1 cellular context compared by ENCODE assay signal in the genomic region with DNA sequence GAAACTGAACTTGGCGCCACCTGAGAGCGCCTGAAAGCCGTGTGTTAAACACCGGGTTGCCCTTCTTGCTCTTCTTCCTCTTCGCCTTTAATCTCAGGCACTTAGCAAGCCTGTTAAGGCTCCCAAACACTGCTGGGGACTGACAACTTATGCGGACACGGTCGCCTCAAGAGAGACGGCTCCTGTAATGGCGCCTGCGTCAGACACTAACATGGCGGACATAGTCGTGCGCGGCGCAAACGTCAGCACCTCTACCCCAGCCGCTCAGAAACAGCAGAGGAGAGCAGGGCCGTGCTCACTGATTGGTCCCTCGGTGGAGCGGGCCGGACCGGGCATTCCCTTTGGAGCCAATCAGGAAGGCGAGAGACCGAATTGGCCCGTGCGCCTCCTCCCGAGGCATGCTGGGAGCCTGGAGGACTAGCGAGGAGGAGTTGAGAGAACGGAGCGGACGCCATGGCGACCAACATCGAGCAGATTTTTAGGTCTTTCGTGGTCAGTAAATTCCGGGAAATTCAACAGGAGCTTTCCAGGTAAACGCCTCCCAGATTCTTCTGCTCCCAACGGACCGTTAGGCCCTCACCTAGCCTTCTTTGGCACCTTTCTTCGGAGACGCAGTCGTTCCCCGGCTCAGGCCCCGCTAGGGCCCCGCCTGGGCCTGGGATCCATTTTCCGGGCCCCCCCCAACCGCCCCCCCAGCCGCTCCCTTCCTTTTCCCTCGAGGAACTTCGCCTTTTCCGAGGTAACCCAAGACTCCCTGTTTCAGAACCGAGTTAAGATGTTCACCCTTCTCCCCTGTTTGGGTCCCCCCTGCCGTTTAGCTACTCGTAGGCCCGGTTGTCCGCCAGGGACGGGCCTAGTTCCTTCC.
A peak's percentile ranks its signal among the peaks of the same experiment; 100 is the strongest.
TF ChIP-seq lines count a peak whose summit lies in the region.

A gene with protein sequence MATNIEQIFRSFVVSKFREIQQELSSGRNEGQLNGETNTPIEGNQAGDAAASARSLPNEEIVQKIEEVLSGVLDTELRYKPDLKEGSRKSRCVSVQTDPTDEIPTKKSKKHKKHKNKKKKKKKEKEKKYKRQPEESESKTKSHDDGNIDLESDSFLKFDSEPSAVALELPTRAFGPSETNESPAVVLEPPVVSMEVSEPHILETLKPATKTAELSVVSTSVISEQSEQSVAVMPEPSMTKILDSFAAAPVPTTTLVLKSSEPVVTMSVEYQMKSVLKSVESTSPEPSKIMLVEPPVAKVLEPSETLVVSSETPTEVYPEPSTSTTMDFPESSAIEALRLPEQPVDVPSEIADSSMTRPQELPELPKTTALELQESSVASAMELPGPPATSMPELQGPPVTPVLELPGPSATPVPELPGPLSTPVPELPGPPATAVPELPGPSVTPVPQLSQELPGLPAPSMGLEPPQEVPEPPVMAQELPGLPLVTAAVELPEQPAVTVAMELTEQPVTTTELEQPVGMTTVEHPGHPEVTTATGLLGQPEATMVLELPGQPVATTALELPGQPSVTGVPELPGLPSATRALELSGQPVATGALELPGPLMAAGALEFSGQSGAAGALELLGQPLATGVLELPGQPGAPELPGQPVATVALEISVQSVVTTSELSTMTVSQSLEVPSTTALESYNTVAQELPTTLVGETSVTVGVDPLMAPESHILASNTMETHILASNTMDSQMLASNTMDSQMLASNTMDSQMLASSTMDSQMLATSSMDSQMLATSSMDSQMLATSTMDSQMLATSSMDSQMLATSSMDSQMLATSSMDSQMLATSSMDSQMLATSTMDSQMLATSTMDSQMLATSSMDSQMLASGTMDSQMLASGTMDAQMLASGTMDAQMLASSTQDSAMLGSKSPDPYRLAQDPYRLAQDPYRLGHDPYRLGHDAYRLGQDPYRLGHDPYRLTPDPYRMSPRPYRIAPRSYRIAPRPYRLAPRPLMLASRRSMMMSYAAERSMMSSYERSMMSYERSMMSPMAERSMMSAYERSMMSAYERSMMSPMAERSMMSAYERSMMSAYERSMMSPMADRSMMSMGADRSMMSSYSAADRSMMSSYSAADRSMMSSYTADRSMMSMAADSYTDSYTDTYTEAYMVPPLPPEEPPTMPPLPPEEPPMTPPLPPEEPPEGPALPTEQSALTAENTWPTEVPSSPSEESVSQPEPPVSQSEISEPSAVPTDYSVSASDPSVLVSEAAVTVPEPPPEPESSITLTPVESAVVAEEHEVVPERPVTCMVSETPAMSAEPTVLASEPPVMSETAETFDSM (N-terminal part only) (plus strand): TSS at position 399 of the 865 bp plus-strand sequence. CDS start 55 bp downstream, at position 454.

TF ChIP-seq in K562, 482 proteins besides CTCF, POLR2A, EP300 and RAD21 (continued from another document and continues in another):
- TF ChIP-seq, protein P1, sequence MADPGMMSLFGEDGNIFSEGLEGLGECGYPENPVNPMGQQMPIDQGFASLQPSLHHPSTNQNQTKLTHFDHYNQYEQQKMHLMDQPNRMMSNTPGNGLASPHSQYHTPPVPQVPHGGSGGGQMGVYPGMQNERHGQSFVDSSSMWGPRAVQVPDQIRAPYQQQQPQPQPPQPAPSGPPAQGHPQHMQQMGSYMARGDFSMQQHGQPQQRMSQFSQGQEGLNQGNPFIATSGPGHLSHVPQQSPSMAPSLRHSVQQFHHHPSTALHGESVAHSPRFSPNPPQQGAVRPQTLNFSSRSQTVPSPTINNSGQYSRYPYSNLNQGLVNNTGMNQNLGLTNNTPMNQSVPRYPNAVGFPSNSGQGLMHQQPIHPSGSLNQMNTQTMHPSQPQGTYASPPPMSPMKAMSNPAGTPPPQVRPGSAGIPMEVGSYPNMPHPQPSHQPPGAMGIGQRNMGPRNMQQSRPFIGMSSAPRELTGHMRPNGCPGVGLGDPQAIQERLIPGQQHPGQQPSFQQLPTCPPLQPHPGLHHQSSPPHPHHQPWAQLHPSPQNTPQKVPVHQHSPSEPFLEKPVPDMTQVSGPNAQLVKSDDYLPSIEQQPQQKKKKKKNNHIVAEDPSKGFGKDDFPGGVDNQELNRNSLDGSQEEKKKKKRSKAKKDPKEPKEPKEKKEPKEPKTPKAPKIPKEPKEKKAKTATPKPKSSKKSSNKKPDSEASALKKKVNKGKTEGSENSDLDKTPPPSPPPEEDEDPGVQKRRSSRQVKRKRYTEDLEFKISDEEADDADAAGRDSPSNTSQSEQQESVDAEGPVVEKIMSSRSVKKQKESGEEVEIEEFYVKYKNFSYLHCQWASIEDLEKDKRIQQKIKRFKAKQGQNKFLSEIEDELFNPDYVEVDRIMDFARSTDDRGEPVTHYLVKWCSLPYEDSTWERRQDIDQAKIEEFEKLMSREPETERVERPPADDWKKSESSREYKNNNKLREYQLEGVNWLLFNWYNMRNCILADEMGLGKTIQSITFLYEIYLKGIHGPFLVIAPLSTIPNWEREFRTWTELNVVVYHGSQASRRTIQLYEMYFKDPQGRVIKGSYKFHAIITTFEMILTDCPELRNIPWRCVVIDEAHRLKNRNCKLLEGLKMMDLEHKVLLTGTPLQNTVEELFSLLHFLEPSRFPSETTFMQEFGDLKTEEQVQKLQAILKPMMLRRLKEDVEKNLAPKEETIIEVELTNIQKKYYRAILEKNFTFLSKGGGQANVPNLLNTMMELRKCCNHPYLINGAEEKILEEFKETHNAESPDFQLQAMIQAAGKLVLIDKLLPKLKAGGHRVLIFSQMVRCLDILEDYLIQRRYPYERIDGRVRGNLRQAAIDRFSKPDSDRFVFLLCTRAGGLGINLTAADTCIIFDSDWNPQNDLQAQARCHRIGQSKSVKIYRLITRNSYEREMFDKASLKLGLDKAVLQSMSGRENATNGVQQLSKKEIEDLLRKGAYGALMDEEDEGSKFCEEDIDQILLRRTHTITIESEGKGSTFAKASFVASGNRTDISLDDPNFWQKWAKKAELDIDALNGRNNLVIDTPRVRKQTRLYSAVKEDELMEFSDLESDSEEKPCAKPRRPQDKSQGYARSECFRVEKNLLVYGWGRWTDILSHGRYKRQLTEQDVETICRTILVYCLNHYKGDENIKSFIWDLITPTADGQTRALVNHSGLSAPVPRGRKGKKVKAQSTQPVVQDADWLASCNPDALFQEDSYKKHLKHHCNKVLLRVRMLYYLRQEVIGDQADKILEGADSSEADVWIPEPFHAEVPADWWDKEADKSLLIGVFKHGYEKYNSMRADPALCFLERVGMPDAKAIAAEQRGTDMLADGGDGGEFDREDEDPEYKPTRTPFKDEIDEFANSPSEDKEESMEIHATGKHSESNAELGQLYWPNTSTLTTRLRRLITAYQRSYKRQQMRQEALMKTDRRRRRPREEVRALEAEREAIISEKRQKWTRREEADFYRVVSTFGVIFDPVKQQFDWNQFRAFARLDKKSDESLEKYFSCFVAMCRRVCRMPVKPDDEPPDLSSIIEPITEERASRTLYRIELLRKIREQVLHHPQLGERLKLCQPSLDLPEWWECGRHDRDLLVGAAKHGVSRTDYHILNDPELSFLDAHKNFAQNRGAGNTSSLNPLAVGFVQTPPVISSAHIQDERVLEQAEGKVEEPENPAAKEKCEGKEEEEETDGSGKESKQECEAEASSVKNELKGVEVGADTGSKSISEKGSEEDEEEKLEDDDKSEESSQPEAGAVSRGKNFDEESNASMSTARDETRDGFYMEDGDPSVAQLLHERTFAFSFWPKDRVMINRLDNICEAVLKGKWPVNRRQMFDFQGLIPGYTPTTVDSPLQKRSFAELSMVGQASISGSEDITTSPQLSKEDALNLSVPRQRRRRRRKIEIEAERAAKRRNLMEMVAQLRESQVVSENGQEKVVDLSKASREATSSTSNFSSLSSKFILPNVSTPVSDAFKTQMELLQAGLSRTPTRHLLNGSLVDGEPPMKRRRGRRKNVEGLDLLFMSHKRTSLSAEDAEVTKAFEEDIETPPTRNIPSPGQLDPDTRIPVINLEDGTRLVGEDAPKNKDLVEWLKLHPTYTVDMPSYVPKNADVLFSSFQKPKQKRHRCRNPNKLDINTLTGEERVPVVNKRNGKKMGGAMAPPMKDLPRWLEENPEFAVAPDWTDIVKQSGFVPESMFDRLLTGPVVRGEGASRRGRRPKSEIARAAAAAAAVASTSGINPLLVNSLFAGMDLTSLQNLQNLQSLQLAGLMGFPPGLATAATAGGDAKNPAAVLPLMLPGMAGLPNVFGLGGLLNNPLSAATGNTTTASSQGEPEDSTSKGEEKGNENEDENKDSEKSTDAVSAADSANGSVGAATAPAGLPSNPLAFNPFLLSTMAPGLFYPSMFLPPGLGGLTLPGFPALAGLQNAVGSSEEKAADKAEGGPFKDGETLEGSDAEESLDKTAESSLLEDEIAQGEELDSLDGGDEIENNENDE (IDR thresholded peaks at IDR 0.05; ENCODE audit: low read depth, low read length), result no peak
- TF ChIP-seq SMAD1 (IDR thresholded peaks at IDR 0.05; ENCODE audit: low read depth, low read length, partially characterized antibody), result peak; percentile 73
- TF ChIP-seq, protein P2, sequence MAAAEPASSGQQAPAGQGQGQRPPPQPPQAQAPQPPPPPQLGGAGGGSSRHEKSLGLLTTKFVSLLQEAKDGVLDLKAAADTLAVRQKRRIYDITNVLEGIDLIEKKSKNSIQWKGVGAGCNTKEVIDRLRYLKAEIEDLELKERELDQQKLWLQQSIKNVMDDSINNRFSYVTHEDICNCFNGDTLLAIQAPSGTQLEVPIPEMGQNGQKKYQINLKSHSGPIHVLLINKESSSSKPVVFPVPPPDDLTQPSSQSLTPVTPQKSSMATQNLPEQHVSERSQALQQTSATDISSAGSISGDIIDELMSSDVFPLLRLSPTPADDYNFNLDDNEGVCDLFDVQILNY (CRISPR knock-in tag; IDR thresholded peaks at IDR 0.05), result no peak
- TF ChIP-seq, protein P3, sequence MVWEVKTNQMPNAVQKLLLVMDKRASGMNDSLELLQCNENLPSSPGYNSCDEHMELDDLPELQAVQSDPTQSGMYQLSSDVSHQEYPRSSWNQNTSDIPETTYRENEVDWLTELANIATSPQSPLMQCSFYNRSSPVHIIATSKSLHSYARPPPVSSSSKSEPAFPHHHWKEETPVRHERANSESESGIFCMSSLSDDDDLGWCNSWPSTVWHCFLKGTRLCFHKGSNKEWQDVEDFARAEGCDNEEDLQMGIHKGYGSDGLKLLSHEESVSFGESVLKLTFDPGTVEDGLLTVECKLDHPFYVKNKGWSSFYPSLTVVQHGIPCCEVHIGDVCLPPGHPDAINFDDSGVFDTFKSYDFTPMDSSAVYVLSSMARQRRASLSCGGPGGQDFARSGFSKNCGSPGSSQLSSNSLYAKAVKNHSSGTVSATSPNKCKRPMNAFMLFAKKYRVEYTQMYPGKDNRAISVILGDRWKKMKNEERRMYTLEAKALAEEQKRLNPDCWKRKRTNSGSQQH (CRISPR knock-in tag; IDR thresholded peaks at IDR 0.05), result no peak
- TF ChIP-seq, protein P4, sequence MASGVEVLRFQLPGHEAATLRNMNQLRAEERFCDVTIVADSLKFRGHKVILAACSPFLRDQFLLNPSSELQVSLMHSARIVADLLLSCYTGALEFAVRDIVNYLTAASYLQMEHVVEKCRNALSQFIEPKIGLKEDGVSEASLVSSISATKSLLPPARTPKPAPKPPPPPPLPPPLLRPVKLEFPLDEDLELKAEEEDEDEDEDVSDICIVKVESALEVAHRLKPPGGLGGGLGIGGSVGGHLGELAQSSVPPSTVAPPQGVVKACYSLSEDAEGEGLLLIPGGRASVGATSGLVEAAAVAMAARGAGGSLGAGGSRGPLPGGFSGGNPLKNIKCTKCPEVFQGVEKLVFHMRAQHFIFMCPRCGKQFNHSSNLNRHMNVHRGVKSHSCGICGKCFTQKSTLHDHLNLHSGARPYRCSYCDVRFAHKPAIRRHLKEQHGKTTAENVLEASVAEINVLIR (CRISPR knock-in tag; IDR thresholded peaks at IDR 0.05), result peak; percentile 73; the same call in 1 of the 2 replicates
- TF ChIP-seq BRCA1 (IDR thresholded peaks at IDR 0.05), result no peak
- no peak for TF ChIP-seq BRCA1 (CRISPR knock-in tag; IDR thresholded peaks at IDR 0.05)
- no peak for TF ChIP-seq PCBP2 (IDR thresholded peaks at IDR 0.05; ENCODE audit: low read depth, low read length, poor library complexity, severe bottlenecking)
- 0 out of 2 replicates have a peak, but pooled peaks have one; percentile 9 for TF ChIP-seq TCF7 (IDR thresholded peaks at IDR 0.05; ENCODE audit: borderline replicate concordance)
- TF ChIP-seq, protein P5, sequence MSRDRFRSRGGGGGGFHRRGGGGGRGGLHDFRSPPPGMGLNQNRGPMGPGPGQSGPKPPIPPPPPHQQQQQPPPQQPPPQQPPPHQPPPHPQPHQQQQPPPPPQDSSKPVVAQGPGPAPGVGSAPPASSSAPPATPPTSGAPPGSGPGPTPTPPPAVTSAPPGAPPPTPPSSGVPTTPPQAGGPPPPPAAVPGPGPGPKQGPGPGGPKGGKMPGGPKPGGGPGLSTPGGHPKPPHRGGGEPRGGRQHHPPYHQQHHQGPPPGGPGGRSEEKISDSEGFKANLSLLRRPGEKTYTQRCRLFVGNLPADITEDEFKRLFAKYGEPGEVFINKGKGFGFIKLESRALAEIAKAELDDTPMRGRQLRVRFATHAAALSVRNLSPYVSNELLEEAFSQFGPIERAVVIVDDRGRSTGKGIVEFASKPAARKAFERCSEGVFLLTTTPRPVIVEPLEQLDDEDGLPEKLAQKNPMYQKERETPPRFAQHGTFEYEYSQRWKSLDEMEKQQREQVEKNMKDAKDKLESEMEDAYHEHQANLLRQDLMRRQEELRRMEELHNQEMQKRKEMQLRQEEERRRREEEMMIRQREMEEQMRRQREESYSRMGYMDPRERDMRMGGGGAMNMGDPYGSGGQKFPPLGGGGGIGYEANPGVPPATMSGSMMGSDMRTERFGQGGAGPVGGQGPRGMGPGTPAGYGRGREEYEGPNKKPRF (IDR thresholded peaks at IDR 0.05; ENCODE audit: low read depth, low read length), result no peak
- no peak for TF ChIP-seq CBFB (CRISPR knock-in tag; IDR thresholded peaks at IDR 0.05)
- TF ChIP-seq ZNF263 (CRISPR knock-in tag; IDR thresholded peaks at IDR 0.05; ENCODE audit: borderline replicate concordance), result peak; percentile 99
- no peak for TF ChIP-seq ZNF121 (CRISPR knock-in tag; conservative IDR thresholded peaks at IDR 0.05)
- TF ChIP-seq, protein P6, sequence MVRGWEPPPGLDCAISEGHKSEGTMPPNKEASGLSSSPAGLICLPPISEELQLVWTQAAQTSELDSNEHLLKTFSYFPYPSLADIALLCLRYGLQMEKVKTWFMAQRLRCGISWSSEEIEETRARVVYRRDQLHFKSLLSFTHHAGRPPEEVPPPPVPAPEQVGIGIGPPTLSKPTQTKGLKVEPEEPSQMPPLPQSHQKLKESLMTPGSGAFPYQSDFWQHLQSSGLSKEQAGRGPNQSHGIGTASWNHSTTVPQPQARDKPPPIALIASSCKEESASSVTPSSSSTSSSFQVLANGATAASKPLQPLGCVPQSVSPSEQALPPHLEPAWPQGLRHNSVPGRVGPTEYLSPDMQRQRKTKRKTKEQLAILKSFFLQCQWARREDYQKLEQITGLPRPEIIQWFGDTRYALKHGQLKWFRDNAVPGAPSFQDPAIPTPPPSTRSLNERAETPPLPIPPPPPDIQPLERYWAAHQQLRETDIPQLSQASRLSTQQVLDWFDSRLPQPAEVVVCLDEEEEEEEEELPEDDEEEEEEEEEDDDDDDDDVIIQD (CRISPR knock-in tag; IDR thresholded peaks at IDR 0.05), result no peak
- TF ChIP-seq NUFIP1 (IDR thresholded peaks at IDR 0.05; ENCODE audit: partially characterized antibody), result no peak
- peak; percentile 44 for TF ChIP-seq SP2 (IDR thresholded peaks at IDR 0.05; ENCODE audit: extremely low read depth, low read depth, low read length, poor library complexity, severe bottlenecking)
- TF ChIP-seq FOXA3 (CRISPR knock-in tag; conservative IDR thresholded peaks at IDR 0.05 in 1 of 2, IDR thresholded peaks at IDR 0.05 in 1 of 2), result no peak
- TF ChIP-seq, protein P7, sequence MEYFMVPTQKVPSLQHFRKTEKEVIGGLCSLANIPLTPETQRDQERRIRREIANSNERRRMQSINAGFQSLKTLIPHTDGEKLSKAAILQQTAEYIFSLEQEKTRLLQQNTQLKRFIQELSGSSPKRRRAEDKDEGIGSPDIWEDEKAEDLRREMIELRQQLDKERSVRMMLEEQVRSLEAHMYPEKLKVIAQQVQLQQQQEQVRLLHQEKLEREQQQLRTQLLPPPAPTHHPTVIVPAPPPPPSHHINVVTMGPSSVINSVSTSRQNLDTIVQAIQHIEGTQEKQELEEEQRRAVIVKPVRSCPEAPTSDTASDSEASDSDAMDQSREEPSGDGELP (CRISPR knock-in tag; IDR thresholded peaks at IDR 0.05; ENCODE audit: borderline replicate concordance), result peak; percentile 59
- TF ChIP-seq CXXC5 (CRISPR knock-in tag; IDR thresholded peaks at IDR 0.05), result peak; percentile 95
